In the genomic region with DNA sequence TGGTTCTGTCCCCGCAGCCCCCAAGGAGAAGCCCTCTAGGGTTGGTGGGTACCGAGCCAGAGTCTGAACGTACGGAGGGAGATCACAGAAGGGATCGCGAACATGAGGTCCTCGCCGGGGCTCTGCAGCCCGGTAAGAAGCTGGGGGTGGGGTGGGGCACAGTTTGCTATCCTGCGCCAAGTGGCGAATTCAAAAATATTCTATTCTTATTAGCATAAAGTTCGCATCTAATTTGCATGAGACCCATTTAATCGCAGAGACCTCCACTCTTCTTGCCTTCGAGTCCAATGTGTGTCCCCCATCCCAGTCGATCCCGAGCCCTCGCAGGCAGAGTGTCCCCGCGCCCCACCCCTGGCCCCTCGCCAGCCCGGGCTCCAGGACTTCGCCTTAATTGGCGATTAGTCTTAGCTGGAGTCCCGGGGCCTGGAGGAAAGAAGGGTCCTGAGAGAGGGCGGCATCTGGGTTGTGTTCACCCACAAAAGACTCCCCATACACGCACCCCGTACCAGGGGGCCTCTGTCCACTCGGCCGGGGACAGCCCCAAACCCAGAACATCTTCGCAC, we compare ENCODE assay signal across 9 cellular contexts. TPM values are rescaled to one million over a fixed set of nuclear protein-coding genes. Genes with fewer than 3 reads are reported as not detected.
DNase-seq lines count a peak whose midpoint lies in the region; TF ChIP-seq lines count a peak whose summit lies in the region.
"Had no signal": no experiment of that assay in that cellular context is flagged by ENCODE, and none has a peak within 500 bp of the region (broad histone marks: within the 10 kb centered on the region; RNA-seq: fewer than 3 reads in every experiment).

No MANE protein-coding gene starts in this region.

- no peaks in the 10 kb centered on the region for H4K20me1 ChIP-seq in neural cell (ENCODE audit: insufficient read depth)

- no peaks in the 10 kb centered on the region for H3K27me3 ChIP-seq in BE2C
- H3K27me3 ChIP-seq in esophagus muscularis mucosa: peaks cover 0 to 17% (median 0%) of the 10 kb centered on the region in 4 donors
- peaks cover 13% of the 10 kb centered on the region for H3K27me3 ChIP-seq in neural cell (ENCODE audit: insufficient read depth, low read depth, low read length)

- DNase-seq in BE2C: peak; percentile 58
- DNase-seq in NCI-H82 treated with DMSO at 0.1 percent for 48 hours (lab: John Stamatoyannopoulos, UW; ENCODE audit: unreplicated experiment): peak; percentile 46
- no peak for DNase-seq in esophagus muscularis mucosa (ENCODE audit: extremely low spot score)
- DNase-seq in G401 (ENCODE audit: low spot score): no peak
- no peak for DNase-seq in iPS-NIHi7 (ENCODE audit: extremely low spot score)
- no peak for DNase-seq in activated CD8-positive, alpha-beta memory T cell treated with anti-CD3 and anti-CD28 coated beads, Interleukin-2, amount 50 U/mL, for 48 hours
- DNase-seq in mucosa of gallbladder (ENCODE audit: low spot score): no peak

- H3K9me2 ChIP-seq in neural cell (ENCODE audit: insufficient read depth, low read length): no peaks in the 10 kb centered on the region

- peak overlapping the region; percentile 95 to 99 (median 96) for H3K27ac ChIP-seq in esophagus muscularis mucosa (replicated peaks in 1 of 4)
- no peak overlapping the region for H3K27ac ChIP-seq in neural cell (ENCODE audit: low read length)
- H3K27ac ChIP-seq: epithelial cell of prostate had no signal

- peak overlapping the region; percentile 72 for H3K4me3 ChIP-seq in BE2C (ENCODE audit: low read depth, low read length)
- H3K4me3 ChIP-seq in esophagus muscularis mucosa: peak overlapping the region; percentile 67 to 93 (median 85)
- peak overlapping the region; percentile 69 for H3K4me3 ChIP-seq in neural cell (ENCODE audit: low read length)

- in situ Hi-C loops in G401 (cut with HindIII; ENCODE audit: low sequenced_read_pairs): no loop called here

- TF ChIP-seq CTCF in BE2C (IDR thresholded peaks at IDR 0.05; ENCODE audit: low read depth, low read length) (no peak), esophagus muscularis mucosa (IDR thresholded peaks at IDR 0.05) (no peak), neural cell (IDR thresholded peaks at IDR 0.05; ENCODE audit: poor library complexity, severe bottlenecking) (no peak)

- TF ChIP-seq EP300 in esophagus muscularis mucosa (IDR thresholded peaks at IDR 0.05) (no peak), neural cell (conservative IDR thresholded peaks at IDR 0.05; ENCODE audit: poor library complexity, severe bottlenecking) (no peak)

- peak overlapping the region; percentile 37 for H2AFZ ChIP-seq in neural cell (ENCODE audit: low read depth, low read length)

- H3K9me3 ChIP-seq in BE2C (no peaks in the 10 kb centered on the region), esophagus muscularis mucosa (no peaks in the 10 kb centered on the region), neural cell (ENCODE audit: low read length) (no peaks in the 10 kb centered on the region)

- intact Hi-C loops in esophagus muscularis mucosa (cut with DNase I): no loop called here

- no peak for TF ChIP-seq RAD21 in neural cell (conservative IDR thresholded peaks at IDR 0.05)

- TF ChIP-seq POLR2A in esophagus muscularis mucosa (IDR thresholded peaks at IDR 0.05; ENCODE audit: low read depth): no peak

- peaks cover 8% of the 10 kb centered on the region for H3K79me2 ChIP-seq in neural cell (replicated peaks; ENCODE audit: insufficient read depth, low read length)

- peak overlapping the region; percentile 66 for H3K9ac ChIP-seq in neural cell (ENCODE audit: low read length)

- 9% methylated on average over 29 of the region's 30 CpGs for WGBS in esophagus muscularis mucosa

- peaks cover 14% of the 10 kb centered on the region for H3K4me1 ChIP-seq in BE2C
- H3K4me1 ChIP-seq in esophagus muscularis mucosa: peaks cover 44 to 96% (median 86%) of the 10 kb centered on the region in 4 donors

- no peak overlapping the region for H3K4me2 ChIP-seq in neural cell (ENCODE audit: low read length)

- H3F3A ChIP-seq in neural cell (ENCODE audit: insufficient read depth, low read length, poor library complexity, severe bottlenecking): no peaks in the 10 kb centered on the region

- H3K36me3 ChIP-seq in BE2C (peaks cover 10% of the 10 kb centered on the region), esophagus muscularis mucosa (peaks cover 12 to 55% (median 30%) of the 10 kb centered on the region in 4 donors), neural cell (ENCODE audit: insufficient read depth, low read length) (no peaks in the 10 kb centered on the region)

TF ChIP-seq in neural cell, 6 proteins besides CTCF, POLR2A, EP300 and RAD21:
- TF ChIP-seq, protein P1, sequence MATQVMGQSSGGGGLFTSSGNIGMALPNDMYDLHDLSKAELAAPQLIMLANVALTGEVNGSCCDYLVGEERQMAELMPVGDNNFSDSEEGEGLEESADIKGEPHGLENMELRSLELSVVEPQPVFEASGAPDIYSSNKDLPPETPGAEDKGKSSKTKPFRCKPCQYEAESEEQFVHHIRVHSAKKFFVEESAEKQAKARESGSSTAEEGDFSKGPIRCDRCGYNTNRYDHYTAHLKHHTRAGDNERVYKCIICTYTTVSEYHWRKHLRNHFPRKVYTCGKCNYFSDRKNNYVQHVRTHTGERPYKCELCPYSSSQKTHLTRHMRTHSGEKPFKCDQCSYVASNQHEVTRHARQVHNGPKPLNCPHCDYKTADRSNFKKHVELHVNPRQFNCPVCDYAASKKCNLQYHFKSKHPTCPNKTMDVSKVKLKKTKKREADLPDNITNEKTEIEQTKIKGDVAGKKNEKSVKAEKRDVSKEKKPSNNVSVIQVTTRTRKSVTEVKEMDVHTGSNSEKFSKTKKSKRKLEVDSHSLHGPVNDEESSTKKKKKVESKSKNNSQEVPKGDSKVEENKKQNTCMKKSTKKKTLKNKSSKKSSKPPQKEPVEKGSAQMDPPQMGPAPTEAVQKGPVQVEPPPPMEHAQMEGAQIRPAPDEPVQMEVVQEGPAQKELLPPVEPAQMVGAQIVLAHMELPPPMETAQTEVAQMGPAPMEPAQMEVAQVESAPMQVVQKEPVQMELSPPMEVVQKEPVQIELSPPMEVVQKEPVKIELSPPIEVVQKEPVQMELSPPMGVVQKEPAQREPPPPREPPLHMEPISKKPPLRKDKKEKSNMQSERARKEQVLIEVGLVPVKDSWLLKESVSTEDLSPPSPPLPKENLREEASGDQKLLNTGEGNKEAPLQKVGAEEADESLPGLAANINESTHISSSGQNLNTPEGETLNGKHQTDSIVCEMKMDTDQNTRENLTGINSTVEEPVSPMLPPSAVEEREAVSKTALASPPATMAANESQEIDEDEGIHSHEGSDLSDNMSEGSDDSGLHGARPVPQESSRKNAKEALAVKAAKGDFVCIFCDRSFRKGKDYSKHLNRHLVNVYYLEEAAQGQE (IDR thresholded peaks at IDR 0.05; ENCODE audit: borderline replicate concordance): no peak
- TF ChIP-seq POLR2AphosphoS5 (IDR thresholded peaks at IDR 0.05) (no peak), TAF1 (IDR thresholded peaks at IDR 0.05; ENCODE audit: low read depth) (no peak), MXI1 (conservative IDR thresholded peaks at IDR 0.05; ENCODE audit: poor library complexity, severe bottlenecking) (no peak), EZH2 (IDR thresholded peaks at IDR 0.05; ENCODE audit: borderline replicate concordance, insufficient read depth, low read length, poor library complexity, severe bottlenecking) (no peak), SMC3 (conservative IDR thresholded peaks at IDR 0.05; ENCODE audit: poor library complexity) (no peak)
TF ChIP-seq in neural cell: peak in this region for 0.

RNA-seq across cellular contexts. Expression of a gene that starts 0.6 kb away (rescaled TPM):
- polyA plus RNA-seq in BE2C (2012; ENCODE audit: insufficient read depth, insufficient read length, low read depth): 18.5 TPM
- 100 to 1,000 TPM in 3 of 4 donors, 10 to 100 TPM in 1; 77.7 to 133 (median 111) TPM for total RNA-seq in esophagus muscularis mucosa
- 12.9 and 18.8 TPM in 2 replicates for polyA plus RNA-seq in neural cell
- polyA minus RNA-seq in neural cell: 6.6 and 6.7 TPM in 2 replicates
- 4.6 and 5.7 TPM in 2 replicates for total RNA-seq in G401 (2014; rRNA removed; shearing (Covaris generic))
- 26.2 TPM for total RNA-seq in mucosa of gallbladder

RNA-seq across cellular contexts. Expression of a gene that starts 6.0 kb away (rescaled TPM):
- polyA plus RNA-seq in BE2C (2012; ENCODE audit: insufficient read depth, insufficient read length, low read depth): 178 TPM
- total RNA-seq in esophagus muscularis mucosa (10 to 100 TPM; 39.0 to 68.6 (median 46.8) TPM), mucosa of gallbladder (31.2 TPM)
- polyA plus RNA-seq in neural cell: 141 and 163 TPM in 2 replicates
- polyA minus RNA-seq in neural cell: 68.3 and 78.4 TPM in 2 replicates
- total RNA-seq in G401 (2014; rRNA removed; shearing (Covaris generic)): 21.9 and 23.0 TPM in 2 replicates

RNA-seq across cellular contexts. Expression of a gene that starts 19.6 kb away (rescaled TPM):
- polyA plus RNA-seq in BE2C (2012; ENCODE audit: insufficient read depth, insufficient read length, low read depth): 37.0 TPM
- total RNA-seq in esophagus muscularis mucosa: 10 to 100 TPM; 22.7 to 30.7 (median 29.0) TPM
- polyA plus RNA-seq in neural cell: 22.1 and 31.0 TPM in 2 replicates
- polyA minus RNA-seq in neural cell: 13.1 and 21.6 TPM in 2 replicates
- 19.4 and 25.2 TPM in 2 replicates for total RNA-seq in G401 (2014; rRNA removed; shearing (Covaris generic))
- total RNA-seq in mucosa of gallbladder: 36.1 TPM

RNA-seq across cellular contexts. Expression of a gene that starts 22.4 kb away (rescaled TPM):
- polyA plus RNA-seq in BE2C (2012; ENCODE audit: insufficient read depth, insufficient read length, low read depth): 17.6 TPM
- total RNA-seq in esophagus muscularis mucosa (10 to 100 TPM in 2 of 4 donors, 1 to 10 TPM in 2; 2.8 to 10.9 (median 7.3) TPM), mucosa of gallbladder (1.3 TPM)
- 99.9 and 152 TPM in 2 replicates for polyA plus RNA-seq in neural cell
- polyA minus RNA-seq in neural cell: 113 and 119 TPM in 2 replicates
- total RNA-seq in G401 (2014; rRNA removed; shearing (Covaris generic)): 12.4 and 19.8 TPM in 2 replicates

Comparison
In these comparisons a context has a peak if more than half of its experiments do, and no peak if none do; other contexts are left out.
1. DNase-seq: peak in BE2C (single experiment) and NCI-H82 treated with DMSO at 0.1 percent for 48 hours (single experiment); none in esophagus muscularis mucosa (single experiment), G401 (single experiment), iPS-NIHi7 (single experiment), activated CD8-positive, alpha-beta memory T cell treated with anti-CD3 and anti-CD28 coated beads, Interleukin-2, amount 50 U/mL, for 48 hours (single experiment) and mucosa of gallbladder (single experiment).
2. Peak in every context shown above with its lines, with median percentiles within 50 percentile points of each other: H3K4me3 ChIP-seq.